17 cellular contexts compared by ENCODE assay signal in the genomic region with DNA sequence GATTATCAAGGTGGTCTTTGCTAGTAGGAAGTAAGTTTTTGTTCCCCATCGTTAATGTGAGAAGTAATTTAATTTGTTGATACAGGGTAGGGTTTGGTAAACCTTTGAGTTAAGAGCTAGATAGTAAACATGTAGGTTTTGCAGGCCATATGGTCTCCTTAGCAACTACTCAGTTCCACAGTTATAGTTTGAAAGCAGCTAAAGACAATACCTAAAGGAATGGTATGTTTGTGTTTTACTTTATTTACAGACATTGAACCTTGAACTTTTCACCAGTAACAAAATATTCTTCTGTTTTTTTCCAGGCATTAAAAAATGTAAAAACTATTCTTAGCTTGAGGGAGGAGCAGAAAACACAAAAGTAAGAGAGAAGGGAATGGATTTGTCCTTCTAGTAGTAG. TPM values are rescaled to one million over a fixed set of nuclear protein-coding genes. Genes with fewer than 3 reads are reported as not detected.
DNase-seq lines count a peak whose midpoint lies in the region; ATAC-seq and TF ChIP-seq lines count a peak whose summit lies in the region.
"Had no signal": no experiment of that assay in that cellular context is flagged by ENCODE, and none has a peak within 500 bp of the region (broad histone marks: within the 10 kb centered on the region; RNA-seq: fewer than 3 reads in every experiment).

No MANE protein-coding gene starts in this region.

- H3K36me3 ChIP-seq in BJ (ENCODE audit: control insufficient read depth, insufficient read depth, low read length) = no peaks in the 10 kb centered on the region
- no peaks in the 10 kb centered on the region for H3K36me3 ChIP-seq in GM23338 (ENCODE audit: insufficient read depth)
- H3K36me3 ChIP-seq in mammary epithelial cell (ENCODE audit: insufficient read depth, low read length) = no peaks in the 10 kb centered on the region

- WGBS in mammary epithelial cell (ENCODE audit: low coverage, missing lambda C conversion rate) = 100% methylated on average over 1 of the region's 1 CpG

- dilution Hi-C loops in mammary epithelial cell (cut with HindIII; ENCODE audit: low sequenced_read_pairs) = no loop called here

- peaks cover 40% of the 10 kb centered on the region for H3K79me2 ChIP-seq in GM23338 (replicated peaks; ENCODE audit: insufficient read depth)
- H3K79me2 ChIP-seq in mammary epithelial cell (ENCODE audit: insufficient read depth, low read length) = peaks cover 55% of the 10 kb centered on the region

- H3K9me2 ChIP-seq in GM23338 (ENCODE audit: insufficient read depth) = no peaks in the 10 kb centered on the region

- no peak for ATAC-seq in GM23338
- ATAC-seq: body of pancreas had no signal

- DNase-seq in BJ (ENCODE audit: low read depth) (no peak), GM23338 (ENCODE audit: low spot score) (no peak), mammary epithelial cell (no peak), neural crest cell (ENCODE audit: low read depth, low spot score) (no peak), NAMALWA (ENCODE audit: low spot score) (no peak), GM19238 (ENCODE audit: insufficient read length, low spot score) (no peak), superior temporal gyrus (ENCODE audit: extremely low spot score) (no peak)
- DNase-seq in activated effector memory CD4-positive, alpha-beta T cell treated with Interleukin-2 at 50 U/mL for 16 hours = no peak
- DNase-seq: activated CD4-positive, alpha-beta T cell treated with anti-CD3 and anti-CD28 coated beads, Interleukin-2, amount 50 U/mL, for 48 hours; activated T-cell treated with anti-CD3 and anti-CD28 coated beads, Interleukin-2, amount 50 U/mL, for 1 hour; body of pancreas; naive B cell; NCI-H2081; NCI-H774; retina; stimulated activated CD4-positive, alpha-beta T cell treated with anti-CD3 and anti-CD28 coated beads, Interleukin-4, amount 100 ng/mL, for 1 hour had no signal

- intact Hi-C loops in mammary epithelial cell (cut with micrococcal nuclease) = loop anchor here (10.0 kb wide), 1 partner anchor 240 kb away; no protein-coding TSS in a partner anchor

- H3K9ac ChIP-seq in mammary epithelial cell (ENCODE audit: insufficient read depth, low read length) = no peak overlapping the region

- H3K36me3 Mint-ChIP-seq in GM23338 (ENCODE audit: low read depth) = peaks cover 26% of the 10 kb centered on the region; the same call in 2 of the 3 replicates
- peaks cover 7% of the 10 kb centered on the region for H3K36me3 Mint-ChIP-seq in neural crest cell (ENCODE audit: low read depth)
- H3K36me3 Mint-ChIP-seq: activated naive CD4-positive, alpha-beta T cell treated with anti-CD3 and anti-CD28 coated beads, Interleukin-2, amount 50 U/mL, for 24 hours; naive B cell had no signal

- H3K4me2 ChIP-seq in GM23338 (peak overlapping the region; percentile 73), mammary epithelial cell (ENCODE audit: insufficient read depth, low read depth, low read length) (peak overlapping the region; percentile 79)

- H4K20me1 ChIP-seq in GM23338 (replicated peaks; ENCODE audit: insufficient read depth) (no peaks in the 10 kb centered on the region), mammary epithelial cell (ENCODE audit: insufficient read depth, low read length) (no peaks in the 10 kb centered on the region)

- H2AFZ ChIP-seq in GM23338 = no peak overlapping the region
- no peak overlapping the region for H2AFZ ChIP-seq in mammary epithelial cell (ENCODE audit: low read depth, low read length)

- in situ Hi-C loops in mammary epithelial cell (cut with MboI; ENCODE audit: low sequenced_read_pairs in 2 of 2) = no loop called here

- H3K4me3 Mint-ChIP-seq in GM23338 (peak overlapping the region; percentile 91), neural crest cell (peak overlapping the region; percentile 97)
- H3K4me3 Mint-ChIP-seq: activated naive CD4-positive, alpha-beta T cell treated with anti-CD3 and anti-CD28 coated beads, Interleukin-2, amount 50 U/mL, for 24 hours had no signal

- H3K27me3 ChIP-seq in BJ (ENCODE audit: control insufficient read depth, insufficient read depth, low read length) = no peaks in the 10 kb centered on the region
- H3K27me3 ChIP-seq in GM23338 (ENCODE audit: insufficient read depth) = no peaks in the 10 kb centered on the region
- H3K27me3 ChIP-seq in mammary epithelial cell (ENCODE audit: insufficient read depth, low read length) = no peaks in the 10 kb centered on the region
- H3K27me3 ChIP-seq: body of pancreas had no signal

- H3K4me1 ChIP-seq in GM23338 (ENCODE audit: insufficient read depth) = peaks cover 9% of the 10 kb centered on the region; the same call in 1 of the 2 replicates
- H3K4me1 ChIP-seq in mammary epithelial cell (ENCODE audit: insufficient read depth, low read length) = peaks cover 5% of the 10 kb centered on the region

- H3K4me1 Mint-ChIP-seq in GM23338 (peaks cover 11% of the 10 kb centered on the region; the same call in 2 of the 3 replicates), neural crest cell (peaks cover 23% of the 10 kb centered on the region)

- no peak overlapping the region for H3K27ac Mint-ChIP-seq in GM23338
- H3K27ac Mint-ChIP-seq in neural crest cell (ENCODE audit: unreplicated experiment) = no peak overlapping the region
- H3K27ac Mint-ChIP-seq: activated naive CD4-positive, alpha-beta T cell treated with anti-CD3 and anti-CD28 coated beads, Interleukin-2, amount 50 U/mL, for 24 hours; naive B cell had no signal

- H3K27me3 Mint-ChIP-seq in GM23338 (ENCODE audit: insufficient read depth, low read depth, poor library complexity) (peaks cover 8% of the 10 kb centered on the region), neural crest cell (ENCODE audit: low read depth) (no peaks in the 10 kb centered on the region)

- CTCF ChIA-PET in BJ (lab: Yijun Ruan, JAX) = no interaction called here
- CTCF ChIA-PET in mammary epithelial cell (lab: Charles Lee; ENCODE audit: low non-redundant PET) = no interaction called here

- H3F3A ChIP-seq in GM23338 (replicated peaks; ENCODE audit: low read depth) = no peaks in the 10 kb centered on the region

- TSS peak; percentile 16 for BruUV-seq in mammary epithelial cell (replicated peaks; lab: Mats Ljungman, UMichigan)

- no peak for TF ChIP-seq CTCF in BJ (IDR thresholded peaks at IDR 0.05; ENCODE audit: insufficient read depth, low read depth, low read length)
- TF ChIP-seq CTCF in GM23338 (conservative IDR thresholded peaks at IDR 0.05; ENCODE audit: low read depth in 2 of 2) = no peak
- no peak for TF ChIP-seq CTCF in mammary epithelial cell (conservative IDR thresholded peaks at IDR 0.05 in 1 of 2, IDR thresholded peaks at IDR 0.05 in 1 of 2; ENCODE audit: extremely low read depth in 1 of 2, insufficient read depth in 1 of 2, low read depth in 1 of 2, low read length in 2 of 2)
- no peak for TF ChIP-seq CTCF in neural crest cell (conservative IDR thresholded peaks at IDR 0.05)

- H3K27ac ChIP-seq in GM23338 (ENCODE audit: low read depth) (no peak overlapping the region), mammary epithelial cell (ENCODE audit: insufficient read depth, low read depth, low read length) (no peak overlapping the region)

- H3K9me3 Mint-ChIP-seq in GM23338 = peaks cover 6% of the 10 kb centered on the region; the same call in 1 of the 3 replicates
- peaks cover 4% of the 10 kb centered on the region for H3K9me3 Mint-ChIP-seq in neural crest cell
- H3K9me3 Mint-ChIP-seq: activated naive CD4-positive, alpha-beta T cell treated with anti-CD3 and anti-CD28 coated beads, Interleukin-2, amount 50 U/mL, for 24 hours had no signal

- POLR2A ChIA-PET in BJ (lab: Charles Lee) = no interaction called here

- H3K4me3 ChIP-seq in BJ (ENCODE audit: low read depth, low read length) (peak overlapping the region; percentile 89), GM23338 (peak overlapping the region; percentile 54), mammary epithelial cell (replicated peaks in 1 of 3; ENCODE audit: insufficient read depth in 1 of 3, low read depth in 2 of 3, low read length in 3 of 3) (peak overlapping the region in 2 of 3 experiments; percentile 51 to 62)

- H3K9me3 ChIP-seq in mammary epithelial cell (replicated peaks; ENCODE audit: insufficient read depth, low read length) = no peaks in the 10 kb centered on the region
- H3K9me3 ChIP-seq: body of pancreas had no signal

TF ChIP-seq in GM23338, 12 proteins besides CTCF, POLR2A, EP300 and RAD21 (continues in another document):
- TF ChIP-seq, protein P1, sequence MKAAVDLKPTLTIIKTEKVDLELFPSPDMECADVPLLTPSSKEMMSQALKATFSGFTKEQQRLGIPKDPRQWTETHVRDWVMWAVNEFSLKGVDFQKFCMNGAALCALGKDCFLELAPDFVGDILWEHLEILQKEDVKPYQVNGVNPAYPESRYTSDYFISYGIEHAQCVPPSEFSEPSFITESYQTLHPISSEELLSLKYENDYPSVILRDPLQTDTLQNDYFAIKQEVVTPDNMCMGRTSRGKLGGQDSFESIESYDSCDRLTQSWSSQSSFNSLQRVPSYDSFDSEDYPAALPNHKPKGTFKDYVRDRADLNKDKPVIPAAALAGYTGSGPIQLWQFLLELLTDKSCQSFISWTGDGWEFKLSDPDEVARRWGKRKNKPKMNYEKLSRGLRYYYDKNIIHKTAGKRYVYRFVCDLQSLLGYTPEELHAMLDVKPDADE (IDR thresholded peaks at IDR 0.05) = no peak

RNA-seq across cellular contexts. Expression of a gene that starts 1.7 kb away (rescaled TPM):
- polyA plus RNA-seq in BJ (2011; rRNA removed) (84.4 and 99.1 TPM in 2 replicates), GM23338 (2016; fragmentation: Nextera tagmentation; extraction: Ambion mirVana) (6.6 and 9.1 TPM in 2 replicates), mammary epithelial cell (9.5 TPM)
- polyA minus RNA-seq in BJ (2011; rRNA and poly(A)+ RNA removed) = 37.2 and 64.7 TPM in 2 replicates
- total RNA-seq in GM23338 (2014; rRNA removed; shearing (Covaris generic)) = 6.7 and 9.4 TPM in 2 replicates
- total RNA-seq in mammary epithelial cell (1 to 10 TPM; 7.2 to 8.4 TPM), neural crest cell (21.8 and 24.3 TPM in 2 replicates)
- polyA minus RNA-seq in mammary epithelial cell = 17.2 TPM
